Comparison of ENCODE assay signal across 14 cellular contexts in genomic region chr11:62269654-62270278, GRCh38. TPM values are rescaled to one million over a fixed set of nuclear protein-coding genes. Genes with fewer than 3 reads are reported as not detected.
DNase-seq lines count a peak whose midpoint lies in the region; ATAC-seq, FAIRE-seq and TF ChIP-seq lines count a peak whose summit lies in the region.
"Had no signal": no experiment of that assay in that cellular context is flagged by ENCODE, and none has a peak within 500 bp of the region (broad histone marks: within the 10 kb centered on the region; RNA-seq: fewer than 3 reads in every experiment).

TSS of gene SCGB2A2 (plus strand) at chr11:62270158. CDS start at chr11:62270217, 59 bp downstream.

- no peaks in the 10 kb centered on the region for H3K79me2 ChIP-seq in GM23338 (replicated peaks; ENCODE audit: insufficient read depth)

- H3K4me3 Mint-ChIP-seq in GM23338 (no peak within 1 kb of the TSS), WTC11 (no peak within 1 kb of the TSS)
- H3K4me3 Mint-ChIP-seq: CD8-positive, alpha-beta memory T cell had no signal

- H3K9me3 Mint-ChIP-seq in GM23338: peaks cover 4% of the 10 kb centered on the region; the same call in 1 of the 3 replicates
- 0 out of 2 replicates have a peak, but pooled peaks cover under 1% of the 10 kb centered on the region for H3K9me3 Mint-ChIP-seq in WTC11
- H3K9me3 Mint-ChIP-seq: CD8-positive, alpha-beta memory T cell had no signal

- no peaks in the 10 kb centered on the region for H3F3A ChIP-seq in GM23338 (replicated peaks; ENCODE audit: low read depth)

- intact Hi-C loops in kidney (cut with DNase I): no loop called here

- CTCF ChIA-PET in WTC11 (lab: Charles Lee): interaction anchor here (0.5 to 0.8 kb wide), 3 partner anchors 10 to 61 kb away, joined by 3 read pairs; no protein-coding TSS in a partner anchor

- no peaks in the 10 kb centered on the region for H3K36me3 ChIP-seq in GM23338 (ENCODE audit: insufficient read depth)
- H3K36me3 ChIP-seq in kidney (ENCODE audit: control insufficient read depth in 1 of 2, insufficient read depth in 2 of 2, low read length in 2 of 2): no peaks in the 10 kb centered on the region
- H3K36me3 ChIP-seq: esophagus muscularis mucosa had no signal

- no peaks in the 10 kb centered on the region for H3K27me3 ChIP-seq in GM23338 (ENCODE audit: insufficient read depth)

- H3K27me3 Mint-ChIP-seq in GM23338 (ENCODE audit: insufficient read depth, low read depth, poor library complexity): peaks cover 7% of the 10 kb centered on the region
- H3K27me3 Mint-ChIP-seq in WTC11 (ENCODE audit: low read depth): no peaks in the 10 kb centered on the region

- H3K36me3 Mint-ChIP-seq in GM23338 (ENCODE audit: low read depth) (no peaks in the 10 kb centered on the region), WTC11 (no peaks in the 10 kb centered on the region)
- H3K36me3 Mint-ChIP-seq: CD8-positive, alpha-beta memory T cell had no signal

- H3K4me3 ChIP-seq in GM23338: no peak within 1 kb of the TSS
- H3K4me3 ChIP-seq in kidney (ENCODE audit: low read length in 2 of 2): no peak within 1 kb of the TSS
- H3K4me3 ChIP-seq: esophagus muscularis mucosa had no signal

- no peaks in the 10 kb centered on the region for H3K9me2 ChIP-seq in GM23338 (ENCODE audit: insufficient read depth)

- peaks cover 6% of the 10 kb centered on the region; the same call in 2 of the 3 replicates for H3K4me1 Mint-ChIP-seq in GM23338
- peaks cover 7% of the 10 kb centered on the region; the same call in 1 of the 2 replicates for H3K4me1 Mint-ChIP-seq in WTC11
- H3K4me1 Mint-ChIP-seq: CD8-positive, alpha-beta memory T cell had no signal

- H3K9me3 ChIP-seq in kidney (ENCODE audit: control insufficient read depth in 1 of 2, low read length in 2 of 2): no peaks in the 10 kb centered on the region
- H3K9me3 ChIP-seq: esophagus muscularis mucosa had no signal

- POLR2A ChIA-PET in WTC11 (lab: Charles Lee): no interaction called here

- H3K4me1 ChIP-seq in GM23338 (ENCODE audit: insufficient read depth) (peaks cover 4% of the 10 kb centered on the region; the same call in 1 of the 2 replicates), kidney (ENCODE audit: control insufficient read depth in 1 of 2, insufficient read depth in 1 of 2, low read depth in 1 of 2, low read length in 2 of 2) (no peaks in the 10 kb centered on the region)
- H3K4me1 ChIP-seq: esophagus muscularis mucosa had no signal

- H4K20me1 ChIP-seq in GM23338 (replicated peaks; ENCODE audit: insufficient read depth): no peaks in the 10 kb centered on the region

- TF ChIP-seq CTCF in C4-2B (conservative IDR thresholded peaks at IDR 0.05): peak; percentile 75
- TF ChIP-seq CTCF in GM23338 (conservative IDR thresholded peaks at IDR 0.05; ENCODE audit: low read depth in 2 of 2): peak; percentile 57 to 59
- TF ChIP-seq CTCF in WTC11 (IDR thresholded peaks at IDR 0.05): peak; percentile 22; the same call in 1 of the 2 replicates
- peak; percentile 50 for TF ChIP-seq CTCF in kidney (IDR thresholded peaks at IDR 0.05; ENCODE audit: borderline replicate concordance, extremely low read depth, insufficient read depth)

- DNase-seq in GM23338 (ENCODE audit: low spot score) (peak; percentile 55), WTC11 (ENCODE audit: low spot score) (no peak), kidney (no peak), anterior cingulate cortex (lab: John Stamatoyannopoulos, UW) (no peak)
- DNase-seq in activated CD8-positive, alpha-beta memory T cell treated with anti-CD3 and anti-CD28 coated beads for 24 hours: no peak
- DNase-seq: CD8-positive, alpha-beta memory T cell; kidney glomerular epithelial cell; nucleus accumbens; T-helper 9 cell had no signal

- ATAC-seq in GM23338 (peak; percentile 87), WTC11 (peak; percentile 71; the same call in 1 of the 2 replicates), HG03457 (IDR thresholded peaks at IDR 0.05; ENCODE audit: unreplicated experiment) (no peak), HG02970 (IDR thresholded peaks at IDR 0.05; ENCODE audit: low FRiP score, unreplicated experiment) (no peak)

- H3K9ac ChIP-seq in kidney (ENCODE audit: low read length in 2 of 2): no peak within 1 kb of the TSS
- H3K9ac ChIP-seq: KMS-11 had no signal

- FAIRE-seq in kidney (lab: Jason Lieb, UNC): no peak

- H3K27ac Mint-ChIP-seq in GM23338: no peak within 1 kb of the TSS
- H3K27ac Mint-ChIP-seq in WTC11: no peak within 1 kb of the TSS

- H2AFZ ChIP-seq in GM23338: no peak within 1 kb of the TSS

- no peak within 1 kb of the TSS for H3K27ac ChIP-seq in C4-2B
- no peak within 1 kb of the TSS for H3K27ac ChIP-seq in GM23338 (ENCODE audit: low read depth)
- no peak within 1 kb of the TSS for H3K27ac ChIP-seq in kidney (ENCODE audit: low read depth in 2 of 2, low read length in 2 of 2)
- H3K27ac ChIP-seq: esophagus muscularis mucosa, KMS-11 had no signal

- H3K4me2 ChIP-seq in GM23338: no peak within 1 kb of the TSS
- H3K4me2 ChIP-seq: KMS-11 had no signal

TF ChIP-seq in GM23338, 12 proteins besides CTCF, POLR2A, EP300 and RAD21 (continues in another document):
- TF ChIP-seq JUNB (IDR thresholded peaks at IDR 0.05; ENCODE audit: unreplicated experiment) (no peak), ETS1 (IDR thresholded peaks at IDR 0.05) (no peak), ZNF114 (CRISPR knock-in tag; IDR thresholded peaks at IDR 0.05) (no peak)

TF ChIP-seq in WTC11, 78 proteins besides CTCF, POLR2A, EP300 and RAD21:
- TF ChIP-seq ZNF232 (CRISPR knock-in tag; IDR thresholded peaks at IDR 0.05) (no peak), NR3C1 (CRISPR knock-in tag; conservative IDR thresholded peaks at IDR 0.05; ENCODE audit: low read depth) (no peak)
- TF ChIP-seq, protein P1, sequence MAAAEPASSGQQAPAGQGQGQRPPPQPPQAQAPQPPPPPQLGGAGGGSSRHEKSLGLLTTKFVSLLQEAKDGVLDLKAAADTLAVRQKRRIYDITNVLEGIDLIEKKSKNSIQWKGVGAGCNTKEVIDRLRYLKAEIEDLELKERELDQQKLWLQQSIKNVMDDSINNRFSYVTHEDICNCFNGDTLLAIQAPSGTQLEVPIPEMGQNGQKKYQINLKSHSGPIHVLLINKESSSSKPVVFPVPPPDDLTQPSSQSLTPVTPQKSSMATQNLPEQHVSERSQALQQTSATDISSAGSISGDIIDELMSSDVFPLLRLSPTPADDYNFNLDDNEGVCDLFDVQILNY (CRISPR knock-in tag; IDR thresholded peaks at IDR 0.05): no peak

RNA-seq across cellular contexts. Expression of gene SCGB2A2, which starts in this region (rescaled TPM):
- not detected in 2 replicates for total RNA-seq in GM23338 (2014; rRNA removed; shearing (Covaris generic))
- not detected in 2 replicates for polyA plus RNA-seq in GM23338 (2016; fragmentation: Nextera tagmentation; extraction: Ambion mirVana)
- total RNA-seq in WTC11 (2021): not detected in 3 replicates
- total RNA-seq in kidney: not detected
- not detected for polyA plus RNA-seq in kidney (ENCODE audit: insufficient read depth, low read depth, low replicate concordance)
- total RNA-seq: CD8-positive, alpha-beta memory T cell; esophagus muscularis mucosa had no signal
- polyA plus RNA-seq: CD8-positive, alpha-beta memory T cell had no signal

Comparison
In these comparisons a context has a peak if more than half of its experiments do, and no peak if none do; other contexts are left out.
1. Peak in DNase-seq and ATAC-seq in GM23338; RNA of the gene not detected or under 1 TPM.
2. Peak in ATAC-seq in WTC11; RNA of the gene not detected or under 1 TPM.
3. CTCF ChIP-seq: peak in every context shown above with its lines; median percentile 75 in C4-2B; 58 in GM23338; 50 in kidney; 22 in WTC11.